In genomic region chr11:66112041-66112491, GRCh38 we compare ENCODE assay signal across 11 cellular contexts. TPM values are rescaled to one million over a fixed set of nuclear protein-coding genes. Genes with fewer than 3 reads are reported as not detected.
DNase-seq lines count a peak whose midpoint lies in the region; ATAC-seq and TF ChIP-seq lines count a peak whose summit lies in the region.
"Had no signal": no experiment of that assay in that cellular context is flagged by ENCODE, and none has a peak within 500 bp of the region (broad histone marks: within the 10 kb centered on the region; RNA-seq: fewer than 3 reads in every experiment).

No MANE protein-coding gene starts in this region.

- H3F3A ChIP-seq in neural progenitor cell (ENCODE audit: low read depth): no peaks in the 10 kb centered on the region

- H3K4me2 ChIP-seq in KMS-11 (peak overlapping the region; percentile 23; the same call in 1 of the 2 replicates), mammary epithelial cell (ENCODE audit: insufficient read depth, low read depth, low read length) (peak overlapping the region; percentile 76), neural progenitor cell (no peak overlapping the region)

- H3K4me1 ChIP-seq in Caco-2: peaks cover 73% of the 10 kb centered on the region
- H3K4me1 ChIP-seq in KMS-11 (ENCODE audit: low read depth, poor library complexity, severe bottlenecking): peaks cover 47% of the 10 kb centered on the region
- H3K4me1 ChIP-seq in mammary epithelial cell (ENCODE audit: insufficient read depth, low read length): peaks cover 25% of the 10 kb centered on the region
- H3K4me1 ChIP-seq in neural progenitor cell: peaks cover 15% of the 10 kb centered on the region
- H3K4me1 ChIP-seq: uterus had no signal

- H3K4me3 ChIP-seq in Caco-2 (ENCODE audit: low read depth, low read length): no peak overlapping the region
- H3K4me3 ChIP-seq in KMS-11 (IDR thresholded peaks at IDR 0.05; ENCODE audit: insufficient read depth, low read depth, low read length): no peak overlapping the region
- H3K4me3 ChIP-seq in mammary epithelial cell (replicated peaks in 1 of 3; ENCODE audit: insufficient read depth in 1 of 3, low read depth in 2 of 3, low read length in 3 of 3): no peak overlapping the region
- no peak overlapping the region for H3K4me3 ChIP-seq in neural progenitor cell
- H3K4me3 ChIP-seq: uterus had no signal

- no peak for DNase-seq in Caco-2
- DNase-seq in mammary epithelial cell: no peak
- no peak for DNase-seq in neural progenitor cell (ENCODE audit: low spot score)
- no peak for DNase-seq in NCI-H748 (lab: John Stamatoyannopoulos, UW; ENCODE audit: unreplicated experiment)
- no peak for DNase-seq in NCI-H1930 (lab: John Stamatoyannopoulos, UW)
- DNase-seq: activated CD4-positive, alpha-beta T cell treated with anti-CD3 and anti-CD28 coated beads, Interleukin-2, amount 50 U/mL, for 1 hour; effector CD4-positive, alpha-beta T cell; uterus had no signal

- H3K4me1 Mint-ChIP-seq in Caco-2 (ENCODE audit: low read depth, unreplicated experiment) (peaks cover 57% of the 10 kb centered on the region), neural progenitor cell (peaks cover 42% of the 10 kb centered on the region)

- H3K36me3 Mint-ChIP-seq in Caco-2 (ENCODE audit: insufficient read depth, unreplicated experiment) (peaks cover 5% of the 10 kb centered on the region), neural progenitor cell (no peaks in the 10 kb centered on the region)

- no peaks in the 10 kb centered on the region for H3K27me3 Mint-ChIP-seq in Caco-2 (ENCODE audit: insufficient read depth, unreplicated experiment)
- peaks cover 2% of the 10 kb centered on the region for H3K27me3 Mint-ChIP-seq in neural progenitor cell (ENCODE audit: insufficient read depth, low read depth)

- intact Hi-C loops in Caco-2 (cut with micrococcal nuclease; ENCODE audit: unreplicated experiment) (no loop called here), mammary epithelial cell (cut with micrococcal nuclease) (loop anchor here (2.0 kb wide), 1 partner anchor 31 kb away; no protein-coding TSS in a partner anchor)

- H3K9me3 ChIP-seq in Caco-2: no peaks in the 10 kb centered on the region
- H3K9me3 ChIP-seq in mammary epithelial cell (replicated peaks; ENCODE audit: insufficient read depth, low read length): no peaks in the 10 kb centered on the region
- no peaks in the 10 kb centered on the region for H3K9me3 ChIP-seq in neural progenitor cell (ENCODE audit: low read depth)
- H3K9me3 ChIP-seq: uterus had no signal

- H3K9me3 Mint-ChIP-seq in Caco-2 (ENCODE audit: unreplicated experiment): no peaks in the 10 kb centered on the region
- no peaks in the 10 kb centered on the region for H3K9me3 Mint-ChIP-seq in neural progenitor cell

- in situ Hi-C loops in mammary epithelial cell (cut with MboI; ENCODE audit: low sequenced_read_pairs in 2 of 2): no loop called here

- H4K20me1 ChIP-seq in KMS-11 (ENCODE audit: insufficient read depth): 0 out of 2 replicates have a peak, but pooled peaks cover 3% of the 10 kb centered on the region
- H4K20me1 ChIP-seq in mammary epithelial cell (ENCODE audit: insufficient read depth, low read length): no peaks in the 10 kb centered on the region
- peaks cover 21% of the 10 kb centered on the region for H4K20me1 ChIP-seq in neural progenitor cell (ENCODE audit: low read depth)

- no peaks in the 10 kb centered on the region for H3K27me3 ChIP-seq in Caco-2 (replicated peaks; ENCODE audit: control insufficient read depth, insufficient read depth, low read length)
- H3K27me3 ChIP-seq in KMS-11 (ENCODE audit: insufficient read depth, low read depth): no peaks in the 10 kb centered on the region
- H3K27me3 ChIP-seq in mammary epithelial cell (ENCODE audit: insufficient read depth, low read length): no peaks in the 10 kb centered on the region
- H3K27me3 ChIP-seq in neural progenitor cell: no peaks in the 10 kb centered on the region
- H3K27me3 ChIP-seq: uterus had no signal

- TF ChIP-seq CTCF in Caco-2 (IDR thresholded peaks at IDR 0.05; ENCODE audit: insufficient read depth in 1 of 2, low read depth in 1 of 2, low read length in 1 of 2, severe bottlenecking in 1 of 2, unreplicated experiment in 1 of 2) (no peak), KMS-11 (conservative IDR thresholded peaks at IDR 0.05; ENCODE audit: low read depth, low read length) (no peak), mammary epithelial cell (conservative IDR thresholded peaks at IDR 0.05 in 1 of 2, IDR thresholded peaks at IDR 0.05 in 1 of 2; ENCODE audit: extremely low read depth in 1 of 2, insufficient read depth in 1 of 2, low read depth in 1 of 2, low read length in 2 of 2) (no peak), neural progenitor cell (IDR thresholded peaks at IDR 0.05) (no peak)

- H3K79me2 ChIP-seq in KMS-11 (ENCODE audit: insufficient read depth, low read depth) (peaks cover 19% of the 10 kb centered on the region; the same call in 1 of the 2 replicates), mammary epithelial cell (ENCODE audit: insufficient read depth, low read length) (peaks cover 81% of the 10 kb centered on the region), neural progenitor cell (ENCODE audit: low read depth) (no peaks in the 10 kb centered on the region)

- no peak overlapping the region for H3K4me3 Mint-ChIP-seq in Caco-2 (ENCODE audit: unreplicated experiment)
- peak overlapping the region; percentile 16 for H3K4me3 Mint-ChIP-seq in neural progenitor cell

- POLR2A ChIA-PET in Caco-2 (lab: Charles Lee): no interaction called here

- no peak for ATAC-seq in GM18868 (IDR thresholded peaks at IDR 0.05; ENCODE audit: unreplicated experiment)
- ATAC-seq in HG03139 (IDR thresholded peaks at IDR 0.05; ENCODE audit: unreplicated experiment): no peak

- WGBS in mammary epithelial cell (ENCODE audit: low coverage, missing lambda C conversion rate): 96% methylated on average over 9 of the region's 9 CpGs

- H3K27ac Mint-ChIP-seq in Caco-2 (ENCODE audit: unreplicated experiment) (peak overlapping the region; percentile 89), neural progenitor cell (no peak overlapping the region)

- H3K27ac ChIP-seq in KMS-11 (no peak overlapping the region), mammary epithelial cell (ENCODE audit: insufficient read depth, low read depth, low read length) (peak overlapping the region; percentile 59), neural progenitor cell (no peak overlapping the region)
- H3K27ac ChIP-seq: uterus had no signal

- H3K36me3 ChIP-seq in Caco-2 (ENCODE audit: control insufficient read depth, insufficient read depth, low read length) (no peaks in the 10 kb centered on the region), KMS-11 (ENCODE audit: insufficient read depth) (no peaks in the 10 kb centered on the region), mammary epithelial cell (ENCODE audit: insufficient read depth, low read length) (no peaks in the 10 kb centered on the region), neural progenitor cell (no peaks in the 10 kb centered on the region)
- H3K36me3 ChIP-seq: uterus had no signal

- dilution Hi-C loops in mammary epithelial cell (cut with HindIII; ENCODE audit: low sequenced_read_pairs): no loop called here

- H3K9ac ChIP-seq in KMS-11 (no peak overlapping the region), mammary epithelial cell (ENCODE audit: insufficient read depth, low read length) (no peak overlapping the region), neural progenitor cell (no peak overlapping the region)

- H2AFZ ChIP-seq in KMS-11 (ENCODE audit: low read depth) (no peak overlapping the region), mammary epithelial cell (ENCODE audit: low read depth, low read length) (no peak overlapping the region), neural progenitor cell (replicated peaks) (no peak overlapping the region)

- BruUV-seq in Caco-2 (replicated peaks; lab: Mats Ljungman, UMichigan): no TSS peak
- no TSS peak for BruUV-seq in mammary epithelial cell (replicated peaks; lab: Mats Ljungman, UMichigan)

- CTCF ChIA-PET in Caco-2 (lab: Charles Lee) (no interaction called here), mammary epithelial cell (lab: Charles Lee; ENCODE audit: low non-redundant PET) (no interaction called here)

RNA-seq across cellular contexts. Expression of gene PACS1, which starts 42.0 kb away (rescaled TPM):
- 82.2 and 95.2 TPM in 2 replicates for total RNA-seq in Caco-2 (2022)
- total RNA-seq in mammary epithelial cell: 10 to 100 TPM; 34.0 to 48.1 TPM
- 21.4 TPM for polyA plus RNA-seq in mammary epithelial cell
- polyA minus RNA-seq in mammary epithelial cell: 52.2 TPM
- total RNA-seq in neural progenitor cell (ENCODE audit: low replicate concordance): 13.4 and 15.2 TPM in 2 replicates

RNA-seq across cellular contexts. Expression of gene SF3B2, which starts 59.9 kb away (rescaled TPM):
- 224 and 225 TPM in 2 replicates for total RNA-seq in Caco-2 (2022)
- total RNA-seq in mammary epithelial cell: 100 to 1,000 TPM; 128 to 189 TPM
- 101 TPM for polyA plus RNA-seq in mammary epithelial cell
- 169 TPM for polyA minus RNA-seq in mammary epithelial cell
- 177 and 198 TPM in 2 replicates for total RNA-seq in neural progenitor cell (ENCODE audit: low replicate concordance)
